Comparison of ENCODE assay signal across 1 cellular context in the genomic region with DNA sequence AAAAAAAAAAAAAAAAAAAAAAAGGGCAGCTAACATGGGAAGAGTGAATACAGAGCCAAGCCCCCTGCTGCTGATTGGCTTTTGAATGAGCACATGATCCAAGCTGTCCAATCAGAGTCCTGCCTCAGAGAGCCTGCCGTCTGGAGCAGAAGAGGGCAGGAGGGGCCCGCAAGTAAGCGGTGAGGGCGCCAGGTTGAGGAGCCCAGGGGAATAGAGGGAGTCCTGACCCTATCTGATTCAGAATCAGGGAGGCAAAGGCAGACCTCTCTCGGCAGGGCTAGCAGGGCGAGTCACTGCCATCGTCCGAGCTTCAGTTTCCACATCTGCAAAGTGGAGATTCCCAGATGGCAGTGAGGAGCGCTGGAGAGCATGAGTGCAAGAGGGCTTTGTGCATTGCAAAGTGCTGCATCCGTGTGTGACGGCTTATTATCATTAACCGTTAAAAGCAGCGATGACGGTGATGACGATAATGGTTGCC.
A peak's percentile ranks its signal among the peaks of the same experiment; 100 is the strongest.
TF ChIP-seq lines count a peak whose summit lies in the region.

No MANE protein-coding gene starts in this region.

TF ChIP-seq in H1, 55 proteins besides CTCF, POLR2A, EP300 and RAD21:
- TF ChIP-seq TAF1 (IDR thresholded peaks at IDR 0.05; ENCODE audit: low read depth, low read length) (no peak), TEAD4 (IDR thresholded peaks at IDR 0.05; ENCODE audit: low read depth, low read length) (no peak), HDAC2 (IDR thresholded peaks at IDR 0.05; ENCODE audit: borderline replicate concordance in 1 of 2, low read depth in 2 of 2, low read length in 2 of 2) (no peak), EZH2 (IDR thresholded peaks at IDR 0.05; ENCODE audit: low read depth, low read length, severe bottlenecking) (no peak), SRF (IDR thresholded peaks at IDR 0.05; ENCODE audit: low read depth, low read length) (no peak), GTF2F1 (IDR thresholded peaks at IDR 0.05; ENCODE audit: borderline replicate concordance, low read depth, low read length) (no peak), ASH2L (IDR thresholded peaks at IDR 0.05; ENCODE audit: low read length) (no peak), SP1 (IDR thresholded peaks at IDR 0.05; ENCODE audit: low read depth, low read length) (0 out of 2 replicates have a peak, but pooled peaks have one; percentile 66), BCL11A (IDR thresholded peaks at IDR 0.05; ENCODE audit: low read depth in 2 of 2, low read length in 2 of 2) (no peak), KDM5A (IDR thresholded peaks at IDR 0.05; ENCODE audit: low read length) (no peak), CBX8 (IDR thresholded peaks at IDR 0.05; ENCODE audit: borderline replicate concordance, low read depth, low read length) (no peak), KDM1A (IDR thresholded peaks at IDR 0.05; ENCODE audit: borderline replicate concordance, low read length) (no peak), CBX5 (IDR thresholded peaks at IDR 0.05; ENCODE audit: low read depth, low read length) (no peak), KDM4A (IDR thresholded peaks at IDR 0.05; ENCODE audit: low read depth, low read length, severe bottlenecking) (no peak), SAP30 (IDR thresholded peaks at IDR 0.05; ENCODE audit: insufficient read depth, insufficient replicate concordance, low read length) (no peak), RBBP5 (IDR thresholded peaks at IDR 0.05; ENCODE audit: borderline replicate concordance, low read depth, low read length) (no peak), SIRT6 (IDR thresholded peaks at IDR 0.05; ENCODE audit: low read length) (no peak), TCF12 (IDR thresholded peaks at IDR 0.05; ENCODE audit: low read depth, low read length) (no peak), BRCA1 (IDR thresholded peaks at IDR 0.05; ENCODE audit: low read depth, low read length) (no peak), SIX5 (IDR thresholded peaks at IDR 0.05; ENCODE audit: low read depth, low read length) (no peak), CHD2 (IDR thresholded peaks at IDR 0.05; ENCODE audit: low read length) (peak; percentile 56; the same call in 1 of the 2 replicates), SP2 (IDR thresholded peaks at IDR 0.05; ENCODE audit: low read length) (no peak), MAX (IDR thresholded peaks at IDR 0.05) (no peak)
- TF ChIP-seq, protein P1, sequence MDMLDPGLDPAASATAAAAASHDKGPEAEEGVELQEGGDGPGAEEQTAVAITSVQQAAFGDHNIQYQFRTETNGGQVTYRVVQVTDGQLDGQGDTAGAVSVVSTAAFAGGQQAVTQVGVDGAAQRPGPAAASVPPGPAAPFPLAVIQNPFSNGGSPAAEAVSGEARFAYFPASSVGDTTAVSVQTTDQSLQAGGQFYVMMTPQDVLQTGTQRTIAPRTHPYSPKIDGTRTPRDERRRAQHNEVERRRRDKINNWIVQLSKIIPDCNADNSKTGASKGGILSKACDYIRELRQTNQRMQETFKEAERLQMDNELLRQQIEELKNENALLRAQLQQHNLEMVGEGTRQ (IDR thresholded peaks at IDR 0.05; ENCODE audit: low read length): peak; percentile 84
